In the genomic region with DNA sequence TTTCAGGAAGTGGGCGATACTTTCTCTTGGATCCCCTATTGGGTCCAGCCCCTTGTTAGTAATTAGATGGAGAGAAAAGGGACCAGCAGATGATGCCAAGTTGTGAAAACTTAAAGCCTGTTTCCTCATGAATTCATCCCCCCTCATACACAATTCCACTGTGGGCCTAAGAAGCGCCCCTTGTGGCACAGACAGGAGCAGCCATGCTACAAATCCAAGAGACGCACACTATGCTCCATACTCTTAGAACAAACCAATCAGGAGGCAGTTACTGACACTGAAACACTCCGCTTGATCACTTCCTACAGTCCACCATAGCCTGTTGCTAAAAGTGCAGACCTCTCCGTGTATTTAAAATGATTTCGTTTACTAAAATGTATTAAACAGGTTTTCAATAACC, we compare ENCODE assay signal across 1 cellular context.
TF ChIP-seq lines count a peak whose summit lies in the region.

No MANE protein-coding gene starts in this region.

TF ChIP-seq in HCT116, 20 proteins besides CTCF, POLR2A, EP300 and RAD21:
- TF ChIP-seq, protein P1, sequence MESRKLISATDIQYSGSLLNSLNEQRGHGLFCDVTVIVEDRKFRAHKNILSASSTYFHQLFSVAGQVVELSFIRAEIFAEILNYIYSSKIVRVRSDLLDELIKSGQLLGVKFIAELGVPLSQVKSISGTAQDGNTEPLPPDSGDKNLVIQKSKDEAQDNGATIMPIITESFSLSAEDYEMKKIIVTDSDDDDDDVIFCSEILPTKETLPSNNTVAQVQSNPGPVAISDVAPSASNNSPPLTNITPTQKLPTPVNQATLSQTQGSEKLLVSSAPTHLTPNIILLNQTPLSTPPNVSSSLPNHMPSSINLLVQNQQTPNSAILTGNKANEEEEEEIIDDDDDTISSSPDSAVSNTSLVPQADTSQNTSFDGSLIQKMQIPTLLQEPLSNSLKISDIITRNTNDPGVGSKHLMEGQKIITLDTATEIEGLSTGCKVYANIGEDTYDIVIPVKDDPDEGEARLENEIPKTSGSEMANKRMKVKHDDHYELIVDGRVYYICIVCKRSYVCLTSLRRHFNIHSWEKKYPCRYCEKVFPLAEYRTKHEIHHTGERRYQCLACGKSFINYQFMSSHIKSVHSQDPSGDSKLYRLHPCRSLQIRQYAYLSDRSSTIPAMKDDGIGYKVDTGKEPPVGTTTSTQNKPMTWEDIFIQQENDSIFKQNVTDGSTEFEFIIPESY (IDR thresholded peaks at IDR 0.05; ENCODE audit: extremely low read depth, insufficient replicate concordance, low read length): no peak
